ENCODE assay signal across 1 cellular context in genomic region chr13:29917573-29918091, GRCh38.
TF ChIP-seq lines count a peak whose summit lies in the region.

No MANE protein-coding gene starts in this region.

TF ChIP-seq in HepG2, 621 proteins besides CTCF, POLR2A, EP300 and RAD21:
- TF ChIP-seq RFX1 (IDR thresholded peaks at IDR 0.05), result peak; percentile 12; the same call in 1 of the 2 replicates
- no peak for TF ChIP-seq SMYD3 (CRISPR knock-in tag; IDR thresholded peaks at IDR 0.05)
